Comparison of ENCODE assay signal across 19 cellular contexts in the genomic region with DNA sequence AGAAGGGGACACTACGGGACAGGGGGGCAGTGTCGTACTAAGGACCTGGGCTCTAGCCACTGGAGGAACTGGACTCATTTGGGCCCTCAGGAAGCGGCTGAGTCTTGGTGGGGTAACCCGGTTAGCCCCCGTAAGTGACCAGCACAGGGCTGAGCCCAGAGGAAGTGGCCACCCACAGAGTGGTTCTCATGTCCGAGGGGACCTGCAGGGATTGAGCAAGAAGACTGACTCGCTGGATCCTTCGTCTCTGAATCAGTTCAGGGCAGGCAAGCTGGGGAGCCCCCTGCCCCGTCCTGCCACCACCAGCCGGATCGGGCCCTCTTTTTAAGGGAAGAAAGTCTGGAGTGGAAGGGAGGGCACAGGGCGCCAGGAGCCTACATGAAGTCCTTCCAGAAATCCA. TPM values are rescaled to one million over a fixed set of nuclear protein-coding genes. Genes with fewer than 3 reads are reported as not detected.
DNase-seq lines count a peak whose midpoint lies in the region; ATAC-seq, FAIRE-seq and TF ChIP-seq lines count a peak whose summit lies in the region.
"Had no signal": no experiment of that assay in that cellular context is flagged by ENCODE, and none has a peak within 500 bp of the region (broad histone marks: within the 10 kb centered on the region; RNA-seq: fewer than 3 reads in every experiment).

No MANE protein-coding gene starts in this region.

- no peaks in the 10 kb centered on the region for H4K20me1 ChIP-seq in endothelial cell of umbilical vein (replicated peaks; ENCODE audit: control insufficient read depth, extremely low read depth, insufficient read depth, low read length)

- WGBS in upper lobe of left lung, 2 donors, result 68 to 74% methylated on average over 7 to 12 of the region's 12 CpGs

- peak overlapping the region in 1 of 3 experiments; percentile 65 for H3K4me3 ChIP-seq in endothelial cell of umbilical vein (replicated peaks in 1 of 3; ENCODE audit: insufficient read depth in 1 of 3, low read depth in 1 of 3, low read length in 3 of 3)
- H3K4me3 ChIP-seq in upper lobe of left lung, result no peak overlapping the region
- H3K4me3 ChIP-seq: lung had no signal

- peaks cover 15% of the 10 kb centered on the region for H3K79me2 ChIP-seq in endothelial cell of umbilical vein (ENCODE audit: control insufficient read depth, insufficient read depth, low read length)

- ATAC-seq in upper lobe of left lung (ENCODE audit: low FRiP score in 2 of 2), result peak in 1 of 2 donors; percentile 43
- ATAC-seq: activated CD4-positive, CD25-positive, alpha-beta regulatory T cell treated with anti-CD3 and anti-CD28 coated beads, Interleukin-2, amount 50 U/mL, for 24 hours; stimulated activated effector memory CD8-positive, alpha-beta T cell treated with anti-CD3 and anti-CD28 coated beads, Interleukin-12 subunit alpha, Interleukin-12 subunit beta, amount 100 ng/mL, for 72 hours had no signal

- H3K4me3 Mint-ChIP-seq in HFFc6 (peak overlapping the region; percentile 98), mesothelial cell of epicardium (peak overlapping the region; percentile 48)
- H3K4me3 Mint-ChIP-seq: activated naive CD4-positive, alpha-beta T cell treated with anti-CD3 and anti-CD28 coated beads, Interleukin-2, amount 50 U/mL, for 24 hours; CD4-positive, alpha-beta memory T cell; stimulated activated effector memory CD8-positive, alpha-beta T cell treated with anti-CD3 and anti-CD28 coated beads, Interleukin-12 subunit alpha, Interleukin-12 subunit beta, amount 100 ng/mL, for 72 hours; T-helper 1 cell treated with Interleukin-12 subunit alpha and Interleukin-12 subunit beta and Interleukin-4 antibody, amounts not matched to agents 30 μg/mL and 1 μg/mL, for 36 hours had no signal

- H3K9me3 Mint-ChIP-seq in HFFc6 (no peaks in the 10 kb centered on the region), mesothelial cell of epicardium (no peaks in the 10 kb centered on the region)
- H3K9me3 Mint-ChIP-seq: activated naive CD4-positive, alpha-beta T cell treated with anti-CD3 and anti-CD28 coated beads, Interleukin-2, amount 50 U/mL, for 24 hours; CD4-positive, alpha-beta memory T cell; stimulated activated effector memory CD8-positive, alpha-beta T cell treated with anti-CD3 and anti-CD28 coated beads, Interleukin-12 subunit alpha, Interleukin-12 subunit beta, amount 100 ng/mL, for 72 hours; T-helper 1 cell treated with Interleukin-12 subunit alpha and Interleukin-12 subunit beta and Interleukin-4 antibody, amounts not matched to agents 30 μg/mL and 1 μg/mL, for 36 hours had no signal

- POLR2A ChIA-PET in endothelial cell of umbilical vein (lab: Charles Lee) (interaction anchor here (1.1 to 3.0 kb wide), 3 partner anchors 17 to 23 kb away, joined by 6 to 9 read pairs (median 7); a partner anchor contains a TSS), HEK293T (lab: Yijun Ruan, JAX) (interaction anchor here (0.7 kb wide), 1 partner anchor 10 kb away, joined by 3 read pairs; no protein-coding TSS in a partner anchor)

- H3K27ac Mint-ChIP-seq in HFFc6 (peak overlapping the region; percentile 79), mesothelial cell of epicardium (peak overlapping the region; percentile 73)
- H3K27ac Mint-ChIP-seq: activated naive CD4-positive, alpha-beta T cell treated with anti-CD3 and anti-CD28 coated beads, Interleukin-2, amount 50 U/mL, for 24 hours; CD4-positive, alpha-beta memory T cell; stimulated activated effector memory CD8-positive, alpha-beta T cell treated with anti-CD3 and anti-CD28 coated beads, Interleukin-12 subunit alpha, Interleukin-12 subunit beta, amount 100 ng/mL, for 72 hours; T-helper 1 cell treated with Interleukin-12 subunit alpha and Interleukin-12 subunit beta and Interleukin-4 antibody, amounts not matched to agents 30 μg/mL and 1 μg/mL, for 36 hours had no signal

- H3K27me3 ChIP-seq in endothelial cell of umbilical vein (ENCODE audit: control insufficient read depth in 2 of 2, insufficient read depth in 2 of 2, low read length in 2 of 2), result no peaks in the 10 kb centered on the region
- H3K27me3 ChIP-seq in upper lobe of left lung, result no peaks in the 10 kb centered on the region

- dilution Hi-C loops in endothelial cell of umbilical vein (cut with MboI; ENCODE audit: extremely low pct_ligation_motif_present, low sequenced_read_pairs), result no loop called here

- CTCF ChIA-PET in endothelial cell of umbilical vein (lab: Charles Lee), result interaction anchor here (0.8 to 9.4 kb wide), 5 partner anchors 13 to 34 kb away, joined by 4 to 189 read pairs (median 14); a partner anchor contains a TSS
- CTCF ChIA-PET in HEK293T (lab: Yijun Ruan, JAX), result interaction anchor here (0.7 kb wide), 1 partner anchor 33 kb away, joined by 3 read pairs; no protein-coding TSS in a partner anchor

- H3K4me2 ChIP-seq in endothelial cell of umbilical vein (ENCODE audit: insufficient read depth, low read length), result peak overlapping the region; percentile 39

- H3K27ac ChIP-seq in endothelial cell of umbilical vein (ENCODE audit: insufficient read depth, low read depth, low read length) (peak overlapping the region; percentile 80), upper lobe of left lung (peak overlapping the region in 3 of 4 donors; percentile 39 to 80 (median 64))
- H3K27ac ChIP-seq: epithelial cell of prostate had no signal

- peaks cover 11% of the 10 kb centered on the region for H3K4me1 Mint-ChIP-seq in HFFc6 (ENCODE audit: low read depth)
- peaks cover 22% of the 10 kb centered on the region for H3K4me1 Mint-ChIP-seq in mesothelial cell of epicardium
- H3K4me1 Mint-ChIP-seq: activated naive CD4-positive, alpha-beta T cell treated with anti-CD3 and anti-CD28 coated beads, Interleukin-2, amount 50 U/mL, for 24 hours; CD4-positive, alpha-beta memory T cell; stimulated activated effector memory CD8-positive, alpha-beta T cell treated with anti-CD3 and anti-CD28 coated beads, Interleukin-12 subunit alpha, Interleukin-12 subunit beta, amount 100 ng/mL, for 72 hours had no signal

- no peak for FAIRE-seq in endothelial cell of umbilical vein (lab: Jason Lieb, UNC)
- FAIRE-seq: urothelium cell line had no signal

- TF ChIP-seq POLR2A in endothelial cell of umbilical vein (IDR thresholded peaks at IDR 0.05; ENCODE audit: low read depth, low read length) (no peak), upper lobe of left lung (IDR thresholded peaks at IDR 0.05) (no peak)

- no peaks in the 10 kb centered on the region for H3K9me3 ChIP-seq in endothelial cell of umbilical vein (replicated peaks; ENCODE audit: control insufficient read depth, insufficient read depth, low read length)
- no peaks in the 10 kb centered on the region for H3K9me3 ChIP-seq in upper lobe of left lung

- H3K36me3 ChIP-seq in endothelial cell of umbilical vein (ENCODE audit: control insufficient read depth in 2 of 2, extremely low read depth in 1 of 2, insufficient read depth in 2 of 2, low read length in 2 of 2) (peaks cover 0 to 7% of the 10 kb centered on the region in 2 experiments), upper lobe of left lung (no peaks in the 10 kb centered on the region)

- no TSS peak for BruUV-seq in endothelial cell of umbilical vein (replicated peaks; lab: Mats Ljungman, UMichigan)

- no peak for TF ChIP-seq CTCF in HFFc6 (IDR thresholded peaks at IDR 0.05)
- TF ChIP-seq CTCF in endothelial cell of umbilical vein (IDR thresholded peaks at IDR 0.05; ENCODE audit: extremely low read depth in 1 of 2, insufficient read depth in 1 of 2, low read depth in 1 of 2, low read length in 2 of 2), result no peak
- TF ChIP-seq CTCF in mesothelial cell of epicardium (IDR thresholded peaks at IDR 0.05; ENCODE audit: unreplicated experiment), result no peak
- no peak for TF ChIP-seq CTCF in upper lobe of left lung (IDR thresholded peaks at IDR 0.05)

- peak overlapping the region; percentile 49 for H3K9ac ChIP-seq in endothelial cell of umbilical vein (replicated peaks; ENCODE audit: extremely low read depth, insufficient read depth, low read length)

- H3K36me3 Mint-ChIP-seq in HFFc6 (ENCODE audit: low read depth) (no peaks in the 10 kb centered on the region), mesothelial cell of epicardium (no peaks in the 10 kb centered on the region)
- H3K36me3 Mint-ChIP-seq: activated naive CD4-positive, alpha-beta T cell treated with anti-CD3 and anti-CD28 coated beads, Interleukin-2, amount 50 U/mL, for 24 hours; CD4-positive, alpha-beta memory T cell; stimulated activated effector memory CD8-positive, alpha-beta T cell treated with anti-CD3 and anti-CD28 coated beads, Interleukin-12 subunit alpha, Interleukin-12 subunit beta, amount 100 ng/mL, for 72 hours had no signal

- DNase-seq in HFFc6, result no peak
- no peak for DNase-seq in endothelial cell of umbilical vein (ENCODE audit: low read depth, low spot score)
- no peak for DNase-seq in mesothelial cell of epicardium (ENCODE audit: low spot score in 2 of 2, unreplicated experiment in 2 of 2)
- no peak for DNase-seq in upper lobe of left lung
- DNase-seq in SK-N-DZ (ENCODE audit: low spot score), result no peak
- no peak for DNase-seq in HEK293T (ENCODE audit: extremely low spot score)
- DNase-seq in iPS-NIHi11 (ENCODE audit: low spot score), result no peak
- DNase-seq: CD4-positive, alpha-beta memory T cell; cerebellar nuclear complex; HCEC 1CT; hypothalamus; NCI-H748 treated with DMSO at 0.1 percent for 48 hours had no signal

- no peak for TF ChIP-seq EP300 in upper lobe of left lung (IDR thresholded peaks at IDR 0.05)

- H2AFZ ChIP-seq in endothelial cell of umbilical vein (ENCODE audit: low read depth, low read length), result no peak overlapping the region

- H3K27me3 Mint-ChIP-seq in HFFc6 (ENCODE audit: insufficient read depth) (peaks cover 2% of the 10 kb centered on the region; the same call in 1 of the 2 replicates), mesothelial cell of epicardium (ENCODE audit: low read depth) (no peaks in the 10 kb centered on the region)
- H3K27me3 Mint-ChIP-seq: activated naive CD4-positive, alpha-beta T cell treated with anti-CD3 and anti-CD28 coated beads, Interleukin-2, amount 50 U/mL, for 24 hours; CD4-positive, alpha-beta memory T cell had no signal

- no peaks in the 10 kb centered on the region for H3K9me1 ChIP-seq in endothelial cell of umbilical vein (replicated peaks; ENCODE audit: control insufficient read depth, extremely low read depth, insufficient read depth, low read length)

- H3K4me1 ChIP-seq in endothelial cell of umbilical vein (ENCODE audit: control insufficient read depth, extremely low read depth, insufficient read depth, low read length) (peaks cover 39% of the 10 kb centered on the region), upper lobe of left lung (peaks cover 0 to 25% (median 9%) of the 10 kb centered on the region in 4 donors)

- intact Hi-C loops in endothelial cell of umbilical vein (cut with micrococcal nuclease), result no loop called here

RNA-seq across cellular contexts. Expression of a gene that starts 0.7 kb away (rescaled TPM):
- total RNA-seq in HFFc6 (2021; fragmentation: NEBNext Ultra II Directional; extraction: Animal tissue kit (Norgen Biotek cat#: 25700)), result 100 to 1,000 TPM; 324 to 382 (median 367) TPM
- 453 and 479 TPM in 2 replicates for total RNA-seq in endothelial cell of umbilical vein
- 879 and 880 TPM in 2 replicates for polyA plus RNA-seq in endothelial cell of umbilical vein
- polyA plus RNA-seq in endothelial cell of umbilical vein (2011; cell fraction: cytosol; rRNA removed), result 626 and 746 TPM in 2 replicates
- polyA plus RNA-seq in endothelial cell of umbilical vein (2011; cell fraction: nucleus; rRNA removed), result 244 and 299 TPM in 2 replicates
- polyA plus RNA-seq in endothelial cell of umbilical vein (2012), result 316 and 701 TPM in 2 replicates
- polyA minus RNA-seq in endothelial cell of umbilical vein, result 471 and 514 TPM in 2 replicates
- not detected for polyA minus RNA-seq in endothelial cell of umbilical vein (2011; cell fraction: cytosol; rRNA and poly(A)+ RNA removed)
- 104 and 164 TPM in 2 replicates for polyA minus RNA-seq in endothelial cell of umbilical vein (2011; cell fraction: nucleus; rRNA and poly(A)+ RNA removed)
- 114 to 121 TPM (median 121 TPM) in 3 replicates for total RNA-seq in mesothelial cell of epicardium
- total RNA-seq in upper lobe of left lung, result 100 to 1,000 TPM in 3 of 6 donors, 10 to 100 TPM in 3; 13.0 to 251 (median 86.3) TPM
- polyA plus RNA-seq in SK-N-DZ (2014; cell fraction: cytosol; rRNA removed), result 0.13 TPM in 2 replicates
- polyA plus RNA-seq in SK-N-DZ (2014; cell fraction: nucleus; rRNA removed), result 0.72 TPM in 1 of 2 replicates, not detected in the other
- total RNA-seq: CD4-positive, alpha-beta memory T cell had no signal
- polyA plus RNA-seq: CD4-positive, alpha-beta memory T cell had no signal

RNA-seq across cellular contexts. Expression of a gene that starts 23.4 kb away (rescaled TPM):
- total RNA-seq in HFFc6 (2021; fragmentation: NEBNext Ultra II Directional; extraction: Animal tissue kit (Norgen Biotek cat#: 25700)), result not detected
- total RNA-seq in endothelial cell of umbilical vein (0.07 and 0.16 TPM in 2 replicates), mesothelial cell of epicardium (0.82 to 0.99 TPM (median 0.83 TPM) in 3 replicates), upper lobe of left lung (under 1 TPM in 4 of 6 donors, not detected in 2; 0.10 to 0.55 (median 0.33) TPM)
- polyA plus RNA-seq in endothelial cell of umbilical vein, result 0.01 and 0.02 TPM in 2 replicates
- 0.01 TPM in 1 of 2 replicates, not detected in the other for polyA plus RNA-seq in endothelial cell of umbilical vein (2011; cell fraction: cytosol; rRNA removed)
- 0.33 and 0.48 TPM in 2 replicates for polyA plus RNA-seq in endothelial cell of umbilical vein (2011; cell fraction: nucleus; rRNA removed)
- polyA plus RNA-seq in endothelial cell of umbilical vein (2012), result not detected in 2 replicates
- polyA minus RNA-seq in endothelial cell of umbilical vein, result not detected in 2 replicates
- polyA minus RNA-seq in endothelial cell of umbilical vein (2011; cell fraction: cytosol; rRNA and poly(A)+ RNA removed), result not detected
- polyA minus RNA-seq in endothelial cell of umbilical vein (2011; cell fraction: nucleus; rRNA and poly(A)+ RNA removed), result 0.24 TPM in 1 of 2 replicates, not detected in the other
- 0.95 and 1.1 TPM in 2 replicates for polyA plus RNA-seq in SK-N-DZ (2014; cell fraction: cytosol; rRNA removed)
- polyA plus RNA-seq in SK-N-DZ (2014; cell fraction: nucleus; rRNA removed), result 1.5 and 6.9 TPM in 2 replicates
- total RNA-seq: CD4-positive, alpha-beta memory T cell had no signal
- polyA plus RNA-seq: lung had no signal

RNA-seq across cellular contexts. Expression of a gene that starts 23.7 kb away (rescaled TPM):
- total RNA-seq in HFFc6 (2021; fragmentation: NEBNext Ultra II Directional; extraction: Animal tissue kit (Norgen Biotek cat#: 25700)), result 10 to 100 TPM; 20.3 to 32.0 (median 28.2) TPM
- 30.6 and 46.4 TPM in 2 replicates for total RNA-seq in endothelial cell of umbilical vein
- polyA plus RNA-seq in endothelial cell of umbilical vein, result 31.0 and 33.4 TPM in 2 replicates
- polyA plus RNA-seq in endothelial cell of umbilical vein (2011; cell fraction: cytosol; rRNA removed), result 28.1 and 34.5 TPM in 2 replicates
- polyA plus RNA-seq in endothelial cell of umbilical vein (2011; cell fraction: nucleus; rRNA removed), result 76.6 and 103 TPM in 2 replicates
- 23.4 and 27.4 TPM in 2 replicates for polyA plus RNA-seq in endothelial cell of umbilical vein (2012)
- polyA minus RNA-seq in endothelial cell of umbilical vein, result 16.4 and 29.5 TPM in 2 replicates
- polyA minus RNA-seq in endothelial cell of umbilical vein (2011; cell fraction: cytosol; rRNA and poly(A)+ RNA removed), result 34.5 TPM
- 10.4 and 11.6 TPM in 2 replicates for polyA minus RNA-seq in endothelial cell of umbilical vein (2011; cell fraction: nucleus; rRNA and poly(A)+ RNA removed)
- 22.9 to 25.1 TPM (median 24.7 TPM) in 3 replicates for total RNA-seq in mesothelial cell of epicardium
- total RNA-seq in upper lobe of left lung, result 10 to 100 TPM in 5 of 6 donors, 1 to 10 TPM in 1; 3.7 to 61.8 (median 23.0) TPM
- 59.1 and 84.3 TPM in 2 replicates for polyA plus RNA-seq in SK-N-DZ (2014; cell fraction: cytosol; rRNA removed)
- polyA plus RNA-seq in SK-N-DZ (2014; cell fraction: nucleus; rRNA removed), result 76.1 and 108 TPM in 2 replicates

RNA-seq across cellular contexts. Expression of a gene that starts 48.2 kb away (rescaled TPM):
- under 1 TPM; 0.33 to 0.99 (median 0.69) TPM for total RNA-seq in HFFc6 (2021; fragmentation: NEBNext Ultra II Directional; extraction: Animal tissue kit (Norgen Biotek cat#: 25700))
- total RNA-seq in endothelial cell of umbilical vein (0.82 and 1.9 TPM in 2 replicates), mesothelial cell of epicardium (0.72 to 0.97 TPM (median 0.83 TPM) in 3 replicates), upper lobe of left lung (1 to 10 TPM in 5 of 6 donors, under 1 TPM in 1; 0.97 to 7.3 (median 2.8) TPM)
- polyA plus RNA-seq in endothelial cell of umbilical vein, result 0.99 and 1.9 TPM in 2 replicates
- polyA plus RNA-seq in endothelial cell of umbilical vein (2011; cell fraction: cytosol; rRNA removed), result 0.09 and 0.23 TPM in 2 replicates
- polyA plus RNA-seq in endothelial cell of umbilical vein (2011; cell fraction: nucleus; rRNA removed), result 3.0 TPM in 2 replicates
- 0.25 TPM in 1 of 2 replicates, not detected in the other for polyA plus RNA-seq in endothelial cell of umbilical vein (2012)
- polyA minus RNA-seq in endothelial cell of umbilical vein, result 0.32 and 0.36 TPM in 2 replicates
- not detected for polyA minus RNA-seq in endothelial cell of umbilical vein (2011; cell fraction: cytosol; rRNA and poly(A)+ RNA removed)
- 0.63 and 0.96 TPM in 2 replicates for polyA minus RNA-seq in endothelial cell of umbilical vein (2011; cell fraction: nucleus; rRNA and poly(A)+ RNA removed)
- not detected in 2 replicates for polyA plus RNA-seq in SK-N-DZ (2014; cell fraction: cytosol; rRNA removed)
- polyA plus RNA-seq in SK-N-DZ (2014; cell fraction: nucleus; rRNA removed), result 1.7 and 5.4 TPM in 2 replicates
